ENCODE assay signal across 11 cellular contexts in the genomic region with DNA sequence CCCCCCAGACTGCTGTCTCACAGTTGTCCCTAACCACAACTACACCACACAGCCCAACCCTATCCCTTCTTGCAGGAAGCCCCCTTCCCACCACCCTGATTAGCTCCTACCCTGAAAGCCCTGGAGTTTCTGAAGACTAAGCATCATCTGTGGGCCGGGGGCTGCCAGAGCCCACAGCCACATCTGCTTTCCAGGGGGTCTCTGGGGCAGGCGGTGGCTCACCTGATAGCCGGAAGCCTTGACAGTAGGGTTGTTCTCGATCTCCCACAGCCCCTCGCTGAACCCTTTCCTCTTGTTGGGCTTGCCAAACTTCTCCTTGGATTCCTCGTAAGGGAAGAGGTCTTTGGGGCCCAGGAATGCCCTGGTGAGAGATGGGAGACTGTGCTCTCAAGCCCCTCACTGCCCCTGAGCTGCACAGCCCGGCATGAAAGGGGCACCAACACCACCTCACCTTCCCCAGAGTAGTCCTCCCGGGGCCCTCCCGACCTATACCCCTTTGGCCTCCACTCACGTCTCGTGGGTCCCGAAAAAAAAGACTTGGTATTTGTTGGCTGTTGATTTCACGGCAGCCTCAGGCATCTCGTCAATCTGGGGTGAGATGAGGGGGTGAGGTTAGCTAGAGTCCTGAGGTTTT. TPM values are rescaled to one million over a fixed set of nuclear protein-coding genes. Genes with fewer than 3 reads are reported as not detected.
DNase-seq lines count a peak whose midpoint lies in the region; ATAC-seq, FAIRE-seq and TF ChIP-seq lines count a peak whose summit lies in the region.
"Had no signal": no experiment of that assay in that cellular context is flagged by ENCODE, and none has a peak within 500 bp of the region (broad histone marks: within the 10 kb centered on the region; RNA-seq: fewer than 3 reads in every experiment).

No MANE protein-coding gene starts in this region.

- H3K27ac ChIP-seq in 22Rv1 (peak overlapping the region; percentile 97; the same call in 1 of the 2 replicates), H9 (ENCODE audit: insufficient read length, low read depth, low read length) (no peak overlapping the region), K562 (ENCODE audit: extremely low read depth, low read depth, low read length) (peak overlapping the region; percentile 97; the same call in 2 of the 3 replicates)

- H3K4me3 Mint-ChIP-seq in H9 (peak overlapping the region in 1 of 2 experiments; percentile 31; a peak in 2 of 5 replicates), natural killer cell (peak overlapping the region; percentile 21)

- no peak for ATAC-seq in K562
- ATAC-seq in natural killer cell = no peak
- no peak for ATAC-seq in GM18511 (IDR thresholded peaks at IDR 0.05; ENCODE audit: unreplicated experiment)
- no peak for ATAC-seq in GM18502 (IDR thresholded peaks at IDR 0.05; ENCODE audit: poor library complexity, unreplicated experiment)

- H3K4me3 ChIP-seq in K562 = no peak overlapping the region

- no peak overlapping the region for H4K8ac ChIP-seq in H9 (replicated peaks; ENCODE audit: insufficient read length, low read depth, low read length)

- no peak overlapping the region for H3K9ac ChIP-seq in H9 (ENCODE audit: extremely low read depth, insufficient read length, low read length)
- H3K9ac ChIP-seq in K562 (ENCODE audit: insufficient read depth in 1 of 2, low read depth in 2 of 2, low read length in 2 of 2) = peak overlapping the region in 1 of 2 experiments; percentile 59; a peak in 2 of 4 replicates

- peaks cover 77% of the 10 kb centered on the region for H3K36me3 ChIP-seq in K562 (ENCODE audit: control insufficient read depth, insufficient read depth, low read length)

- TF ChIP-seq RAD21 in K562 (CRISPR knock-in tag; conservative IDR thresholded peaks at IDR 0.05 in 1 of 2, IDR thresholded peaks at IDR 0.05 in 1 of 2) = no peak

- no peak overlapping the region for H3K4ac ChIP-seq in H9 (ENCODE audit: low read depth, low read length)

- H3K27me3 ChIP-seq in H9 (ENCODE audit: insufficient read depth, low read length) (no peaks in the 10 kb centered on the region), K562 (ENCODE audit: control insufficient read depth in 2 of 2, insufficient read depth in 2 of 2, low read length in 2 of 2) (no peaks in the 10 kb centered on the region)

- no peak overlapping the region for H4K91ac ChIP-seq in H9 (ENCODE audit: insufficient read length, low read depth, low read length)

- no peaks in the 10 kb centered on the region; a peak in 1 of 5 replicates for H3K9me3 Mint-ChIP-seq in H9
- H3K9me3 Mint-ChIP-seq in natural killer cell = no peaks in the 10 kb centered on the region

- H4K5ac ChIP-seq in H9 (ENCODE audit: insufficient read length, low read depth, low read length) = no peak overlapping the region

- no peak overlapping the region for H3K23ac ChIP-seq in H9 (ENCODE audit: insufficient read length, low read depth, low read length)

- in situ Hi-C loops in K562 (cut with MboI) = loop anchor here (25.0 kb wide), 1 partner anchor 1433 kb away; a partner anchor contains a TSS

- no CpG with 5 or more reads among the region's 14 CpGs for WGBS in H9 (ENCODE audit: extremely low coverage, insufficient read length, low lambda C conversion rate)
- WGBS in K562 (ENCODE audit: insufficient coverage, low coverage, missing lambda C conversion rate) = 93% methylated on average over 13 of the region's 14 CpGs

- H3K23me2 ChIP-seq in H9 (ENCODE audit: insufficient read length, low read depth, low read length, poor library complexity, severe bottlenecking) = peaks cover 20% of the 10 kb centered on the region

- no peak for FAIRE-seq in K562 (lab: Jason Lieb, UNC)

- CTCF ChIA-PET in K562 (lab: Yijun Ruan, JAX; ENCODE audit: low intra/inter-chr PET ratio) = no interaction called here

- no TSS peak for BruUV-seq in K562 (replicated peaks; lab: Mats Ljungman, UMichigan)

- H2BK12ac ChIP-seq in H9 (ENCODE audit: insufficient read length, low read depth, low read length) = no peak overlapping the region

- H2AFZ ChIP-seq in H9 (ENCODE audit: low read length) = no peak overlapping the region
- no peak overlapping the region for H2AFZ ChIP-seq in K562 (ENCODE audit: low read depth, low read length)

- no peaks in the 10 kb centered on the region for H3K79me1 ChIP-seq in H9 (ENCODE audit: insufficient read depth, low read depth, low read length, poor library complexity, severe bottlenecking)

- H3K4me2 ChIP-seq in H9 (ENCODE audit: insufficient read depth, insufficient read length, low read length) (no peak overlapping the region), K562 (ENCODE audit: insufficient read depth, low read length) (no peak overlapping the region)

- no peak for TF ChIP-seq EP300 in K562 (IDR thresholded peaks at IDR 0.05; ENCODE audit: low read length)

- no peak for TF ChIP-seq POLR2A in K562 (conservative IDR thresholded peaks at IDR 0.05)

- H2BK20ac ChIP-seq in H9 (ENCODE audit: low read depth, low read length, poor library complexity, severe bottlenecking) = no peak overlapping the region

- H2AK5ac ChIP-seq in H9 (ENCODE audit: insufficient read length, low read length) = no peak overlapping the region

- H3T11ph ChIP-seq in H9 (ENCODE audit: low read length) = no peak overlapping the region

- no peak overlapping the region for H2BK120ac ChIP-seq in H9 (ENCODE audit: low read depth, low read length, poor library complexity, severe bottlenecking)

- peak overlapping the region; percentile 85 to 100 (median 87); a peak in 6 of 7 replicates for H3K27ac Mint-ChIP-seq in H9
- H3K27ac Mint-ChIP-seq in natural killer cell = peak overlapping the region; percentile 92 to 94

- POLR2A ChIA-PET in K562 (lab: Yijun Ruan, JAX) = interaction anchor here (0.8 to 1.3 kb wide), 2 partner anchors 17 to 23 kb away, joined by 3 to 5 read pairs; a partner anchor contains a TSS

- H2BK15ac ChIP-seq in H9 (ENCODE audit: low read depth, low read length) = no peak overlapping the region

- no peak overlapping the region for H3K56ac ChIP-seq in H9 (ENCODE audit: insufficient read length, low read depth, low read length)

- H3K27me3 Mint-ChIP-seq in H9 (ENCODE audit: low read depth) (no peaks in the 10 kb centered on the region), natural killer cell (ENCODE audit: low read depth in 2 of 2) (no peaks in the 10 kb centered on the region)

- DNase-seq in H9 (no peak), K562 (ENCODE audit: extremely low read depth in 1 of 4, low spot score in 3 of 4) (no peak), natural killer cell (no peak), GM20000 (ENCODE audit: low spot score) (no peak)
- no peak for DNase-seq in stimulated activated CD4-positive, alpha-beta T cell treated with anti-CD3 and anti-CD28 coated beads, Interleukin-4, amount 100 ng/mL, for 1 hour
- DNase-seq: H7, hippocampal formation, NCI-H1930 had no signal

- no peak overlapping the region for H2BK5ac ChIP-seq in H9 (ENCODE audit: insufficient read length, low read length)

- peaks cover 27 to 51% (median 40%) of the 10 kb centered on the region in 3 experiments for H3K36me3 Mint-ChIP-seq in H9 (ENCODE audit: insufficient read depth in 1 of 3, low read depth in 3 of 3)
- no peaks in the 10 kb centered on the region for H3K36me3 Mint-ChIP-seq in natural killer cell

- peaks cover 24% of the 10 kb centered on the region for H3K4me1 ChIP-seq in H9 (ENCODE audit: insufficient read depth, low read length)
- peaks cover 46 to 50% of the 10 kb centered on the region in 2 experiments for H3K4me1 ChIP-seq in K562 (replicated peaks in 1 of 2; ENCODE audit: control insufficient read depth in 2 of 2, insufficient read depth in 2 of 2, low read length in 2 of 2)

- intact Hi-C loops in K562 (cut with micrococcal nuclease) = no loop called here
- intact Hi-C loops in natural killer cell (cut with micrococcal nuclease) = no loop called here

- no peak overlapping the region for H3K14ac ChIP-seq in H9 (ENCODE audit: insufficient read depth, low read length)

- H3K79me2 ChIP-seq in H9 (ENCODE audit: insufficient read depth, low read length) = peaks cover 24% of the 10 kb centered on the region; the same call in 1 of the 2 replicates
- H3K79me2 ChIP-seq in K562 (ENCODE audit: control insufficient read depth, insufficient read depth, low read length) = peaks cover 70% of the 10 kb centered on the region

- no peak overlapping the region for H3K18ac ChIP-seq in H9 (ENCODE audit: insufficient read length, low read depth, low read length)

- H3K9me3 ChIP-seq in H9 (ENCODE audit: control insufficient read depth, low read depth, low read length) (no peaks in the 10 kb centered on the region), K562 (replicated peaks; ENCODE audit: control insufficient read depth, insufficient read depth, low read depth, low read length) (no peaks in the 10 kb centered on the region)

- H3K4me1 Mint-ChIP-seq in H9 (peaks cover 58 to 70% of the 10 kb centered on the region in 2 experiments), natural killer cell (peaks cover 62 to 67% of the 10 kb centered on the region in 2 donors)

- H3K9me1 ChIP-seq in K562 (ENCODE audit: control insufficient read depth, insufficient read depth, low read length) = no peaks in the 10 kb centered on the region

- H4K20me1 ChIP-seq in H9 (ENCODE audit: control insufficient read depth, insufficient read depth, insufficient read length) = no peaks in the 10 kb centered on the region
- H4K20me1 ChIP-seq in K562 (replicated peaks; ENCODE audit: control insufficient read depth, insufficient read depth, low read length) = peaks cover 26% of the 10 kb centered on the region

- TF ChIP-seq CTCF in 22Rv1 (IDR thresholded peaks at IDR 0.05) (no peak), H9 (conservative IDR thresholded peaks at IDR 0.05) (no peak), K562 (IDR thresholded peaks at IDR 0.05 in 2 of 3, conservative IDR thresholded peaks at IDR 0.05 in 1 of 3; ENCODE audit: insufficient read depth in 2 of 3, low read depth in 1 of 3, low read length in 3 of 3) (no peak), natural killer cell (IDR thresholded peaks at IDR 0.05) (no peak), GM20000 (IDR thresholded peaks at IDR 0.05; ENCODE audit: extremely low read depth, missing control alignments) (no peak)

RNA-seq across cellular contexts. Expression of a gene that starts 4.0 kb away (rescaled TPM):
- 27.3 and 29.0 TPM in 2 replicates for total RNA-seq in H9 (2021)
- total RNA-seq in K562 (2011; cell fraction: chromatin; rRNA removed; ENCODE audit: low replicate concordance) = 8.3 and 22.8 TPM in 2 replicates
- total RNA-seq in K562 (2011; cell fraction: nucleolus; rRNA removed) = 18.7 and 20.3 TPM in 2 replicates
- 15.8 and 16.2 TPM in 2 replicates for total RNA-seq in K562 (2011; cell fraction: nucleoplasm; rRNA removed)
- total RNA-seq in K562 (2014; rRNA removed) = 103 and 134 TPM in 2 replicates
- 91.6 and 91.8 TPM in 2 replicates for total RNA-seq in K562 (2014; rRNA removed; fragmentation: Illumina TruSeq; extraction: Trizol)
- 105 and 113 TPM in 2 replicates for total RNA-seq in K562 (2015; rRNA removed; fragmentation: Illumina TruSeq; extraction: Trizol)
- 74.0 and 74.3 TPM in 2 replicates for total RNA-seq in K562 (2021)
- polyA plus RNA-seq in K562 (2011; rRNA removed) = 97.5 and 101 TPM in 2 replicates
- 66.6 and 77.0 TPM in 2 replicates for polyA plus RNA-seq in K562 (2011; cell fraction: cytosol; rRNA removed)
- polyA plus RNA-seq in K562 (2011; cell fraction: nucleus; rRNA removed) = 59.6 and 61.8 TPM in 2 replicates
- polyA plus RNA-seq in K562 (2012) = 90.5 and 117 TPM in 2 replicates
- polyA plus RNA-seq in K562 (2014; fragmentation: Illumina TruSeq; extraction: Trizol) = 153 and 163 TPM in 2 replicates
- 100 to 1,000 TPM; 206 to 267 TPM for polyA plus RNA-seq in K562 (2014; fragmentation: Nextera tagmentation; extraction: Ambion mirVana)
- 115 and 141 TPM in 2 replicates for polyA plus RNA-seq in K562 (2014; rRNA removed)
- 43.9 and 56.9 TPM in 2 replicates for polyA minus RNA-seq in K562 (2011; rRNA and poly(A)+ RNA removed)
- 23.8 and 27.5 TPM in 2 replicates for polyA minus RNA-seq in K562 (2011; cell fraction: cytosol; rRNA and poly(A)+ RNA removed)
- 9.4 and 12.0 TPM in 2 replicates for polyA minus RNA-seq in K562 (2011; cell fraction: nucleus; rRNA and poly(A)+ RNA removed)
- total RNA-seq in natural killer cell = 10 to 100 TPM; 15.9 to 19.7 (median 18.7) TPM

RNA-seq across cellular contexts. Expression of a gene that starts 6.6 kb away (rescaled TPM):
- total RNA-seq in H9 (2021) = 308 and 310 TPM in 2 replicates
- total RNA-seq in K562 (2011; cell fraction: chromatin; rRNA removed; ENCODE audit: low replicate concordance) = 54.5 and 99.5 TPM in 2 replicates
- total RNA-seq in K562 (2011; cell fraction: nucleolus; rRNA removed) = 73.4 and 78.6 TPM in 2 replicates
- total RNA-seq in K562 (2011; cell fraction: nucleoplasm; rRNA removed) = 87.7 and 114 TPM in 2 replicates
- total RNA-seq in K562 (2014; rRNA removed) = 470 and 501 TPM in 2 replicates
- total RNA-seq in K562 (2014; rRNA removed; fragmentation: Illumina TruSeq; extraction: Trizol) = 400 and 403 TPM in 2 replicates
- total RNA-seq in K562 (2015; rRNA removed; fragmentation: Illumina TruSeq; extraction: Trizol) = 392 and 404 TPM in 2 replicates
- 390 and 425 TPM in 2 replicates for total RNA-seq in K562 (2021)
- polyA plus RNA-seq in K562 (2011; rRNA removed) = 224 and 310 TPM in 2 replicates
- 174 and 175 TPM in 2 replicates for polyA plus RNA-seq in K562 (2011; cell fraction: cytosol; rRNA removed)
- 182 and 185 TPM in 2 replicates for polyA plus RNA-seq in K562 (2011; cell fraction: nucleus; rRNA removed)
- 190 and 267 TPM in 2 replicates for polyA plus RNA-seq in K562 (2012)
- 507 and 601 TPM in 2 replicates for polyA plus RNA-seq in K562 (2014; fragmentation: Illumina TruSeq; extraction: Trizol)
- 10 to 100 TPM; 38.8 to 41.8 TPM for polyA plus RNA-seq in K562 (2014; fragmentation: Nextera tagmentation; extraction: Ambion mirVana)
- 358 and 372 TPM in 2 replicates for polyA plus RNA-seq in K562 (2014; rRNA removed)
- 142 and 177 TPM in 2 replicates for polyA minus RNA-seq in K562 (2011; rRNA and poly(A)+ RNA removed)
- 120 and 140 TPM in 2 replicates for polyA minus RNA-seq in K562 (2011; cell fraction: cytosol; rRNA and poly(A)+ RNA removed)
- polyA minus RNA-seq in K562 (2011; cell fraction: nucleus; rRNA and poly(A)+ RNA removed) = 33.7 and 57.2 TPM in 2 replicates
- total RNA-seq in natural killer cell = 100 to 1,000 TPM in 1 of 3 donors, 10 to 100 TPM in 2; 95.3 to 110 (median 96.6) TPM

RNA-seq across cellular contexts. Expression of a gene that starts 16.3 kb away (rescaled TPM):
- 52.4 and 57.6 TPM in 2 replicates for total RNA-seq in H9 (2021)
- 62.5 and 90.4 TPM in 2 replicates for total RNA-seq in K562 (2011; cell fraction: chromatin; rRNA removed; ENCODE audit: low replicate concordance)
- total RNA-seq in K562 (2011; cell fraction: nucleolus; rRNA removed) = 49.1 and 64.9 TPM in 2 replicates
- 55.7 and 64.4 TPM in 2 replicates for total RNA-seq in K562 (2011; cell fraction: nucleoplasm; rRNA removed)
- total RNA-seq in K562 (2014; rRNA removed) = 34.3 and 40.7 TPM in 2 replicates
- 57.7 and 59.6 TPM in 2 replicates for total RNA-seq in K562 (2014; rRNA removed; fragmentation: Illumina TruSeq; extraction: Trizol)
- total RNA-seq in K562 (2015; rRNA removed; fragmentation: Illumina TruSeq; extraction: Trizol) = 52.6 and 53.3 TPM in 2 replicates
- total RNA-seq in K562 (2021) = 46.3 and 50.3 TPM in 2 replicates
- polyA plus RNA-seq in K562 (2011; rRNA removed) = 59.5 and 63.8 TPM in 2 replicates
- polyA plus RNA-seq in K562 (2011; cell fraction: cytosol; rRNA removed) = 60.2 and 77.5 TPM in 2 replicates
- 23.1 and 28.0 TPM in 2 replicates for polyA plus RNA-seq in K562 (2011; cell fraction: nucleus; rRNA removed)
- polyA plus RNA-seq in K562 (2012) = 45.7 and 45.9 TPM in 2 replicates
- polyA plus RNA-seq in K562 (2014; fragmentation: Illumina TruSeq; extraction: Trizol) = 100 and 130 TPM in 2 replicates
- polyA plus RNA-seq in K562 (2014; fragmentation: Nextera tagmentation; extraction: Ambion mirVana) = 10 to 100 TPM; 21.3 to 50.3 TPM
- polyA plus RNA-seq in K562 (2014; rRNA removed) = 41.5 and 50.9 TPM in 2 replicates
- polyA minus RNA-seq in K562 (2011; rRNA and poly(A)+ RNA removed) = 52.8 and 62.8 TPM in 2 replicates
- 23.6 and 28.9 TPM in 2 replicates for polyA minus RNA-seq in K562 (2011; cell fraction: cytosol; rRNA and poly(A)+ RNA removed)
- 21.1 and 35.4 TPM in 2 replicates for polyA minus RNA-seq in K562 (2011; cell fraction: nucleus; rRNA and poly(A)+ RNA removed)
- 10 to 100 TPM; 60.3 to 71.9 (median 68.7) TPM for total RNA-seq in natural killer cell

RNA-seq across cellular contexts. Expression of a gene that starts 16.6 kb away (rescaled TPM):
- total RNA-seq in H9 (2021) = 24.4 and 26.2 TPM in 2 replicates
- 50.1 and 117 TPM in 2 replicates for total RNA-seq in K562 (2011; cell fraction: chromatin; rRNA removed; ENCODE audit: low replicate concordance)
- total RNA-seq in K562 (2011; cell fraction: nucleolus; rRNA removed) = 103 and 114 TPM in 2 replicates
- 74.6 and 83.1 TPM in 2 replicates for total RNA-seq in K562 (2011; cell fraction: nucleoplasm; rRNA removed)
- total RNA-seq in K562 (2014; rRNA removed) = 33.1 and 39.1 TPM in 2 replicates
- total RNA-seq in K562 (2014; rRNA removed; fragmentation: Illumina TruSeq; extraction: Trizol) = 17.8 and 26.3 TPM in 2 replicates
- 27.0 and 30.3 TPM in 2 replicates for total RNA-seq in K562 (2015; rRNA removed; fragmentation: Illumina TruSeq; extraction: Trizol)
- total RNA-seq in K562 (2021) = 46.3 and 48.3 TPM in 2 replicates
- 37.1 and 46.1 TPM in 2 replicates for polyA plus RNA-seq in K562 (2011; rRNA removed)
- polyA plus RNA-seq in K562 (2011; cell fraction: cytosol; rRNA removed) = 44.7 and 53.0 TPM in 2 replicates
- 79.3 and 98.8 TPM in 2 replicates for polyA plus RNA-seq in K562 (2011; cell fraction: nucleus; rRNA removed)
- 34.9 and 66.4 TPM in 2 replicates for polyA plus RNA-seq in K562 (2012)
- 33.9 and 37.7 TPM in 2 replicates for polyA plus RNA-seq in K562 (2014; fragmentation: Illumina TruSeq; extraction: Trizol)
- 10 to 100 TPM in 1 of 2 experiments, 1 to 10 TPM in 1; 7.7 to 13.2 TPM for polyA plus RNA-seq in K562 (2014; fragmentation: Nextera tagmentation; extraction: Ambion mirVana)
- 41.8 and 57.4 TPM in 2 replicates for polyA plus RNA-seq in K562 (2014; rRNA removed)
- polyA minus RNA-seq in K562 (2011; rRNA and poly(A)+ RNA removed) = 17.4 and 21.8 TPM in 2 replicates
- 20.6 and 27.1 TPM in 2 replicates for polyA minus RNA-seq in K562 (2011; cell fraction: cytosol; rRNA and poly(A)+ RNA removed)
- 25.0 and 34.1 TPM in 2 replicates for polyA minus RNA-seq in K562 (2011; cell fraction: nucleus; rRNA and poly(A)+ RNA removed)
- 10 to 100 TPM; 23.5 to 25.3 (median 23.8) TPM for total RNA-seq in natural killer cell

RNA-seq across cellular contexts. Expression of a gene that starts 22.4 kb away (rescaled TPM):
- total RNA-seq in H9 (2021) = 129 TPM in 2 replicates
- 111 and 116 TPM in 2 replicates for total RNA-seq in K562 (2011; cell fraction: chromatin; rRNA removed; ENCODE audit: low replicate concordance)
- 71.5 and 89.1 TPM in 2 replicates for total RNA-seq in K562 (2011; cell fraction: nucleolus; rRNA removed)
- 86.8 and 90.6 TPM in 2 replicates for total RNA-seq in K562 (2011; cell fraction: nucleoplasm; rRNA removed)
- total RNA-seq in K562 (2014; rRNA removed) = 51.0 and 86.2 TPM in 2 replicates
- total RNA-seq in K562 (2014; rRNA removed; fragmentation: Illumina TruSeq; extraction: Trizol) = 32.1 and 35.1 TPM in 2 replicates
- total RNA-seq in K562 (2015; rRNA removed; fragmentation: Illumina TruSeq; extraction: Trizol) = 35.8 and 41.1 TPM in 2 replicates
- 85.3 and 89.5 TPM in 2 replicates for total RNA-seq in K562 (2021)
- polyA plus RNA-seq in K562 (2011; rRNA removed) = 38.8 and 70.2 TPM in 2 replicates
- 75.7 and 85.5 TPM in 2 replicates for polyA plus RNA-seq in K562 (2011; cell fraction: cytosol; rRNA removed)
- 64.3 and 89.5 TPM in 2 replicates for polyA plus RNA-seq in K562 (2011; cell fraction: nucleus; rRNA removed)
- 58.6 and 81.0 TPM in 2 replicates for polyA plus RNA-seq in K562 (2012)
- 133 and 201 TPM in 2 replicates for polyA plus RNA-seq in K562 (2014; fragmentation: Illumina TruSeq; extraction: Trizol)
- polyA plus RNA-seq in K562 (2014; fragmentation: Nextera tagmentation; extraction: Ambion mirVana) = 10 to 100 TPM; 23.9 to 25.5 TPM
- 53.6 and 68.0 TPM in 2 replicates for polyA plus RNA-seq in K562 (2014; rRNA removed)
- 66.4 and 76.9 TPM in 2 replicates for polyA minus RNA-seq in K562 (2011; rRNA and poly(A)+ RNA removed)
- 41.1 and 58.4 TPM in 2 replicates for polyA minus RNA-seq in K562 (2011; cell fraction: cytosol; rRNA and poly(A)+ RNA removed)
- 21.8 and 33.0 TPM in 2 replicates for polyA minus RNA-seq in K562 (2011; cell fraction: nucleus; rRNA and poly(A)+ RNA removed)
- total RNA-seq in natural killer cell = 10 to 100 TPM; 66.5 to 92.4 (median 69.1) TPM
